In the genomic region with DNA sequence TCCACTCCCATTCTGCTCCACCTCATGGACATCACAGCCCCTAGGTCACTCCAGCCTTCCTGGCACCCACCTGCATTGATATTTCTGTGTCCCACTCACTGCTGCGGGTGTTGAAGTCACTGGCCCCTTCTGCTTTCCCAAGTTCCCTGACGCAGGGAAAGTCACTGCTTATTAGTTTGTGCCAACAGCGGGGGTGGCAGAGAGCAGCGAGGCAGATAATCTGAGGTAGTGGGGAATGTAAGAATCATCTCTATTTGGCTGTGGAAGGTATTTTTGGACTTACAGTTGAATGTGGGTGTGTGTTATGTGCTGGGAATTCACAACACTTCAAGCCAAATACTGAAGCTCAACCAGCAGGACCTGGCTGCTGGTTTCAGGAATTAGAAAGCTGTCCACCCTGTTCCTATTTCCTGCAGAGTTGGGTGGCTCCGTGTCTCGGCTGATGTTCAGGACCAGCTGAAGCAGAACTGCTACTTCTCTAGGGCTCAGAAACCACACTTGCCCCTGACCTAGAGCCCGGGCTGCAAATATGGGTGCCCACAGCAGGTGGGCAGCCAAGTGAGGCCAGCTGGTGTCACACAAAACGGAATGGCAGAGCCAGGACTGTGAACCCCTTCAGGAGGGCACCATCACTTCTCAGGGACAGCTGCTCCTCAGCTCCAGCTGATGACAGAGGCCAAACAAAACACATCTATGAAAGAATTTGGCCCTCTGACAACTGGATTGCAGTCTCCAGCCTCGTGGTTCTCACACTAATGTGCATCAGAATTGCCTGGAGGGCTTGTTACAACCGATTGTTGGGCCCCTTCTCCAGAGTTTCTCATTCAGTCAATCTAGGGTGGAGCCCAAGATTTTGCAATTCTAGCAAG, we compare ENCODE assay signal across 13 cellular contexts. TPM values are rescaled to one million over a fixed set of nuclear protein-coding genes. Genes with fewer than 3 reads are reported as not detected.
DNase-seq lines count a peak whose midpoint lies in the region; ATAC-seq, FAIRE-seq and TF ChIP-seq lines count a peak whose summit lies in the region.
"Had no signal": no experiment of that assay in that cellular context is flagged by ENCODE, and none has a peak within 500 bp of the region (broad histone marks: within the 10 kb centered on the region; RNA-seq: fewer than 3 reads in every experiment).

No MANE protein-coding gene starts in this region.

- ATAC-seq in aorta (ENCODE audit: low FRiP score) = peak; percentile 71

- no peaks in the 10 kb centered on the region for H3K27me3 ChIP-seq in mammary epithelial cell (ENCODE audit: insufficient read depth, low read length)
- H3K27me3 ChIP-seq in aorta (ENCODE audit: control insufficient read depth in 1 of 2, insufficient read depth in 2 of 2, low read length in 1 of 2) = no peaks in the 10 kb centered on the region
- H3K27me3 ChIP-seq: cardiac muscle cell had no signal

- TF ChIP-seq CTCF in mammary epithelial cell (conservative IDR thresholded peaks at IDR 0.05 in 1 of 2, IDR thresholded peaks at IDR 0.05 in 1 of 2; ENCODE audit: extremely low read depth in 1 of 2, insufficient read depth in 1 of 2, low read depth in 1 of 2, low read length in 2 of 2) = no peak

- no peak for TF ChIP-seq POLR2A in H54 (IDR thresholded peaks at IDR 0.05; ENCODE audit: low read depth, low read length)

- H2AFZ ChIP-seq in mammary epithelial cell (ENCODE audit: low read depth, low read length) = no peak overlapping the region

- H3K9ac ChIP-seq in mammary epithelial cell (ENCODE audit: insufficient read depth, low read length) = no peak overlapping the region

- intact Hi-C loops in mammary epithelial cell (cut with micrococcal nuclease) (no loop called here), aorta (cut with DNase I) (no loop called here)

- H4K20me1 ChIP-seq in mammary epithelial cell (ENCODE audit: insufficient read depth, low read length) = no peaks in the 10 kb centered on the region

- no peak overlapping the region for H3K4me3 ChIP-seq in mammary epithelial cell (replicated peaks in 1 of 3; ENCODE audit: insufficient read depth in 1 of 3, low read depth in 2 of 3, low read length in 3 of 3)
- H3K4me3 ChIP-seq in aorta (ENCODE audit: low read length in 2 of 2) = no peak overlapping the region
- H3K4me3 ChIP-seq: A549, cardiac muscle cell had no signal

- FAIRE-seq in H54 (lab: Jason Lieb, UNC) = no peak
- FAIRE-seq: A549 had no signal

- CTCF ChIA-PET in mammary epithelial cell (lab: Charles Lee; ENCODE audit: low non-redundant PET) = no interaction called here

- no peak overlapping the region for H3K4me2 ChIP-seq in mammary epithelial cell (ENCODE audit: insufficient read depth, low read depth, low read length)
- H3K4me2 ChIP-seq: A549 had no signal

- dilution Hi-C loops in mammary epithelial cell (cut with HindIII; ENCODE audit: low sequenced_read_pairs) = no loop called here

- H3K79me2 ChIP-seq in mammary epithelial cell (ENCODE audit: insufficient read depth, low read length) = no peaks in the 10 kb centered on the region

- WGBS in mammary epithelial cell (ENCODE audit: low coverage, missing lambda C conversion rate) = 14% methylated on average over 10 of the region's 10 CpGs
- WGBS in aorta, 2 donors = 1 to 4% methylated on average over 10 of the region's 10 CpGs

- H3K27ac ChIP-seq in mammary epithelial cell (ENCODE audit: insufficient read depth, low read depth, low read length) (no peak overlapping the region), aorta (ENCODE audit: low read depth in 1 of 2, low read length in 2 of 2) (no peak overlapping the region)
- H3K27ac ChIP-seq: A549, cardiac muscle cell, VCaP had no signal

- DNase-seq in NCI-H2196 (lab: John Stamatoyannopoulos, UW; ENCODE audit: unreplicated experiment) = peak; percentile 29
- DNase-seq in NCI-H2196 treated with DMSO at 0.1 percent for 48 hours (lab: John Stamatoyannopoulos, UW; ENCODE audit: unreplicated experiment) = no peak
- DNase-seq in mammary epithelial cell = peak; percentile 83
- peak; percentile 59 for DNase-seq in iris pigment epithelial cell (ENCODE audit: low read depth)
- DNase-seq in aorta = peak in 1 of 2 donors; percentile 64
- DNase-seq in H54 (ENCODE audit: insufficient read length, low spot score) = no peak
- DNase-seq in NCI-H2029 treated with DMSO at 0.1 percent for 48 hours (lab: John Stamatoyannopoulos, UW) = no peak
- DNase-seq in NCI-H748 (lab: John Stamatoyannopoulos, UW; ENCODE audit: unreplicated experiment) = no peak
- DNase-seq: GF-D8; stimulated activated CD4-positive, alpha-beta T cell treated with anti-CD3 and anti-CD28 coated beads, Interleukin-12 subunit alpha, Interleukin-12 subunit beta, amount 100 ng/mL, for 4 hours had no signal

- peaks cover 30% of the 10 kb centered on the region for H3K4me1 ChIP-seq in mammary epithelial cell (ENCODE audit: insufficient read depth, low read length)
- H3K4me1 ChIP-seq in aorta (ENCODE audit: control insufficient read depth in 1 of 2, insufficient read depth in 2 of 2, low read length in 2 of 2) = no peaks in the 10 kb centered on the region
- H3K4me1 ChIP-seq: A549 had no signal

- in situ Hi-C loops in mammary epithelial cell (cut with MboI; ENCODE audit: low sequenced_read_pairs in 2 of 2) = no loop called here

- BruUV-seq in mammary epithelial cell (replicated peaks; lab: Mats Ljungman, UMichigan) = no TSS peak

- H3K9me3 ChIP-seq in mammary epithelial cell (replicated peaks; ENCODE audit: insufficient read depth, low read length) = no peaks in the 10 kb centered on the region
- H3K9me3 ChIP-seq in aorta (ENCODE audit: control insufficient read depth, low read length) = no peaks in the 10 kb centered on the region
- H3K9me3 ChIP-seq: A549 had no signal

- H3K36me3 ChIP-seq in mammary epithelial cell (ENCODE audit: insufficient read depth, low read length) (no peaks in the 10 kb centered on the region), aorta (ENCODE audit: control insufficient read depth in 1 of 2, insufficient read depth in 2 of 2, low read length in 1 of 2) (no peaks in the 10 kb centered on the region)
- H3K36me3 ChIP-seq: cardiac muscle cell had no signal

RNA-seq across cellular contexts. Expression of gene SEMA5B, which starts 57.7 kb away (rescaled TPM):
- total RNA-seq in mammary epithelial cell (1 to 10 TPM in 1 of 2 donors, under 1 TPM in 1; 0.33 to 1.1 TPM), aorta (1 to 10 TPM in 1 of 2 donors, under 1 TPM in 1; 0.81 to 4.9 TPM)
- polyA plus RNA-seq in mammary epithelial cell (0.11 TPM), aorta (1 to 10 TPM in 1 of 2 donors, under 1 TPM in 1; under 0.01 to 1.0 TPM)
- polyA minus RNA-seq in mammary epithelial cell = not detected

Comparison
In these comparisons a context has a peak if more than half of its experiments do, and no peak if none do; other contexts are left out.
1. DNase-seq: peak in NCI-H2196 (single experiment), mammary epithelial cell (single experiment) and iris pigment epithelial cell (single experiment); none in NCI-H2196 treated with DMSO at 0.1 percent for 48 hours (single experiment), H54 (single experiment), NCI-H2029 treated with DMSO at 0.1 percent for 48 hours (single experiment) and NCI-H748 (single experiment).